29 cellular contexts compared by ENCODE assay signal in genomic region chrX:124717537-124717936, GRCh38.
"Had no signal": no experiment of that assay in that cellular context is flagged by ENCODE, and none has a peak within 500 bp of the region (broad histone marks: within the 10 kb centered on the region; RNA-seq: fewer than 3 reads in every experiment).

No MANE protein-coding gene starts in this region.

- H3K27ac ChIP-seq: left lung, lower lobe of right lung, neural progenitor cell, neutrophil, ovary, right atrium auricular region, right lobe of liver, tibial nerve, uterus had no signal

- H3K9me3 Mint-ChIP-seq: immature natural killer cell; natural killer cell; nephron progenitor cell; neural progenitor cell; stimulated activated memory B cell treated with anti-CD40 and anti-IgM and Interleukin-4, amounts not matched to agents 10 μg/mL and 1 μg/mL and 100 μg/mL, for 72 hours; stimulated activated naive CD8-positive, alpha-beta T cell treated with anti-CD3 and anti-CD28 coated beads, Interleukin-15, amount 100 ng/mL, for 72 hours; type B pancreatic cell had no signal

- H3K36me3 ChIP-seq: left lung, lower lobe of right lung, neural progenitor cell, neutrophil, ovary, right atrium auricular region, right lobe of liver, tibial nerve, uterus had no signal

- H3K4me3 Mint-ChIP-seq: immature natural killer cell; natural killer cell; nephron progenitor cell; neural progenitor cell; stimulated activated memory B cell treated with anti-CD40 and anti-IgM and Interleukin-4, amounts not matched to agents 10 μg/mL and 1 μg/mL and 100 μg/mL, for 72 hours; stimulated activated naive CD8-positive, alpha-beta T cell treated with anti-CD3 and anti-CD28 coated beads, Interleukin-15, amount 100 ng/mL, for 72 hours; type B pancreatic cell had no signal

- ATAC-seq: left colon; left lung; lower lobe of right lung; natural killer cell; right lobe of liver; stimulated activated memory B cell treated with anti-CD40 and anti-IgM and Interleukin-4, amounts not matched to agents 10 μg/mL and 1 μg/mL and 100 μg/mL, for 72 hours; stimulated activated naive CD8-positive, alpha-beta T cell treated with anti-CD3 and anti-CD28 coated beads, Interleukin-15, amount 100 ng/mL, for 72 hours had no signal

- H3K27ac Mint-ChIP-seq: immature natural killer cell; natural killer cell; nephron progenitor cell; neural progenitor cell; progenitor cell of endocrine pancreas; stimulated activated memory B cell treated with anti-CD40 and anti-IgM and Interleukin-4, amounts not matched to agents 10 μg/mL and 1 μg/mL and 100 μg/mL, for 72 hours; type B pancreatic cell had no signal

- H3K9me3 ChIP-seq: left lung, lower lobe of right lung, neutrophil, ovary, right atrium auricular region, right lobe of liver, tibial nerve, uterus had no signal

- H3K4me1 Mint-ChIP-seq: immature natural killer cell; natural killer cell; nephron progenitor cell; neural progenitor cell; stimulated activated memory B cell treated with anti-CD40 and anti-IgM and Interleukin-4, amounts not matched to agents 10 μg/mL and 1 μg/mL and 100 μg/mL, for 72 hours had no signal

- DNase-seq: hypothalamus; immature natural killer cell; kidney; left colon; left lung; lower lobe of right lung; mammary epithelial cell; mesenchymal stem cell; natural killer cell; nephron progenitor cell; occipital lobe; ovary; right lobe of liver; stimulated activated CD4-positive, alpha-beta T cell treated with anti-CD3 and anti-CD28 coated beads, Interleukin-1b, Interleukin-23, amount 100 ng/mL, for 48 hours; stimulated activated CD4-positive, alpha-beta T cell treated with anti-CD3 and anti-CD28 coated beads, Interleukin-2, amount 100 ng/mL, for 48 hours; stimulated activated CD4-positive, alpha-beta T cell treated with anti-CD3 and anti-CD28 coated beads, Interleukin-4, amount 100 ng/mL, for 4 hours; stimulated activated CD8-positive, alpha-beta memory T cell treated with anti-CD3 and anti-CD28 coated beads, Interleukin-4, amount 100 ng/mL, for 48 hours; stimulated activated naive CD4-positive, alpha-beta T cell treated with Interleukin-2 at 50 U/mL for 16 hours; stimulated activated naive CD8-positive, alpha-beta T cell treated with anti-CD3 and anti-CD28 coated beads, Interleukin-15, amount 100 ng/mL, for 72 hours; substantia nigra; uterus had no signal

- H3K4me3 ChIP-seq: left lung, lower lobe of right lung, neural progenitor cell, ovary, right atrium auricular region, right lobe of liver, smooth muscle cell, tibial nerve, uterus had no signal

- H3K27me3 ChIP-seq: left lung, neural progenitor cell, neutrophil, ovary, right atrium auricular region, right lobe of liver, tibial nerve, uterus had no signal

- H3K4me1 ChIP-seq: left lung, lower lobe of right lung, neural progenitor cell, right atrium auricular region, right lobe of liver, tibial nerve, uterus had no signal

- H3K36me3 Mint-ChIP-seq: immature natural killer cell; natural killer cell; neural progenitor cell; stimulated activated memory B cell treated with anti-CD40 and anti-IgM and Interleukin-4, amounts not matched to agents 10 μg/mL and 1 μg/mL and 100 μg/mL, for 72 hours; type B pancreatic cell had no signal

- H3K27me3 Mint-ChIP-seq: stimulated activated memory B cell treated with anti-CD40 and anti-IgM and Interleukin-4, amounts not matched to agents 10 μg/mL and 1 μg/mL and 100 μg/mL, for 72 hours; stimulated activated naive CD8-positive, alpha-beta T cell treated with anti-CD3 and anti-CD28 coated beads, Interleukin-15, amount 100 ng/mL, for 72 hours; type B pancreatic cell had no signal
